In genomic region chr2:65056215-65056989, GRCh38 we compare ENCODE assay signal across 8 cellular contexts. TPM values are rescaled to one million over a fixed set of nuclear protein-coding genes. Genes with fewer than 3 reads are reported as not detected.
DNase-seq lines count a peak whose midpoint lies in the region; ATAC-seq and TF ChIP-seq lines count a peak whose summit lies in the region.

Gene CEP68, plus strand, starts transcription at chr2:65056416. Its CDS starts 13,029 bp downstream, at chr2:65069445.

- H3K27ac Mint-ChIP-seq in activated CD4-positive, alpha-beta T cell treated with anti-CD3 and anti-CD28 coated beads, Interleukin-2, amount 10 ng/mL, durations not matched to agents 24 days and 14 days, result peak within 1 kb of the TSS; percentile 87

- TF ChIP-seq CTCF in coronary artery (IDR thresholded peaks at IDR 0.05), result no peak

- H3K9me3 ChIP-seq in BLaER1 treated with 17β-estradiol and CSF1 and Interleukin-3, amounts not matched to agents 10 nM and 100 nM (replicated peaks in 1 of 11), result peaks cover 0 to 12% (median 9%) of the 10 kb centered on the region in 11 experiments; a peak in 19 of 22 replicates

- H3K27me3 ChIP-seq in BLaER1 treated with 17β-estradiol and CSF1 and Interleukin-3, amounts not matched to agents 10 nM and 100 nM, result no peaks in the 10 kb centered on the region
- H3K27me3 ChIP-seq in layer of hippocampus (ENCODE audit: control insufficient read depth, insufficient read depth, low read length), result no peaks in the 10 kb centered on the region

- H3K36me3 Mint-ChIP-seq in activated CD4-positive, alpha-beta T cell treated with anti-CD3 and anti-CD28 coated beads, Interleukin-2, amount 10 ng/mL, durations not matched to agents 24 days and 14 days (ENCODE audit: low read depth), result peaks cover 2% of the 10 kb centered on the region

- H3K9ac ChIP-seq in BLaER1 treated with 17β-estradiol and CSF1 and Interleukin-3, amounts not matched to agents 10 nM and 100 nM, result peak within 1 kb of the TSS; percentile 87 to 95 (median 93)

- H3K4me3 ChIP-seq in BLaER1 treated with 17β-estradiol and CSF1 and Interleukin-3, amounts not matched to agents 10 nM and 100 nM, result peak within 1 kb of the TSS; percentile 85 to 93 (median 88)
- H3K4me3 ChIP-seq in coronary artery, result peak within 1 kb of the TSS; percentile 95

- peaks cover 2% of the 10 kb centered on the region for H3K27me3 Mint-ChIP-seq in activated CD4-positive, alpha-beta T cell treated with anti-CD3 and anti-CD28 coated beads, Interleukin-2, amount 10 ng/mL, durations not matched to agents 24 days and 14 days

- ATAC-seq in GM19328 (IDR thresholded peaks at IDR 0.05; ENCODE audit: unreplicated experiment) (peak; percentile 84), HG03469 (IDR thresholded peaks at IDR 0.05; ENCODE audit: unreplicated experiment) (peak; percentile 68)

- H3K27ac ChIP-seq in BLaER1 treated with 17β-estradiol and CSF1 and Interleukin-3, amounts not matched to agents 10 nM and 100 nM, result peak within 1 kb of the TSS; percentile 60 to 95 (median 93)
- peak within 1 kb of the TSS; percentile 90 to 93 for H3K27ac ChIP-seq in coronary artery
- H3K27ac ChIP-seq in layer of hippocampus (ENCODE audit: low read depth, low read length), result peak within 1 kb of the TSS; percentile 80

- peak within 1 kb of the TSS; percentile 88 to 97 (median 95) for H3K4me2 ChIP-seq in BLaER1 treated with 17β-estradiol and CSF1 and Interleukin-3, amounts not matched to agents 10 nM and 100 nM

- peaks cover 5 to 41% (median 29%) of the 10 kb centered on the region in 11 experiments; a peak in 14 of 22 replicates for H4K20me1 ChIP-seq in BLaER1 treated with 17β-estradiol and CSF1 and Interleukin-3, amounts not matched to agents 10 nM and 100 nM

- intact Hi-C loops in activated CD4-positive, alpha-beta T cell treated with anti-CD3 and anti-CD28 coated beads, Interleukin-2, amount 10 ng/mL, durations not matched to agents 24 days and 14 days (cut with micrococcal nuclease), result loop anchor here (1.0 to 5.0 kb wide), 7 partner anchors 74 to 532 kb away; partner anchors contain the start of genes ACTR2, AFTPH and RAB1A

- peak within 1 kb of the TSS; percentile 97 for H3K4me3 Mint-ChIP-seq in activated CD4-positive, alpha-beta T cell treated with anti-CD3 and anti-CD28 coated beads, Interleukin-2, amount 10 ng/mL, durations not matched to agents 24 days and 14 days

- no peaks in the 10 kb centered on the region for H3K9me3 Mint-ChIP-seq in activated CD4-positive, alpha-beta T cell treated with anti-CD3 and anti-CD28 coated beads, Interleukin-2, amount 10 ng/mL, durations not matched to agents 24 days and 14 days

- H3K36me3 ChIP-seq in BLaER1 treated with 17β-estradiol and CSF1 and Interleukin-3, amounts not matched to agents 10 nM and 100 nM, result peaks cover 0 to 5% (median 0%) of the 10 kb centered on the region in 11 experiments; a peak in 5 of 22 replicates

- peaks cover 50% of the 10 kb centered on the region for H3K4me1 Mint-ChIP-seq in activated CD4-positive, alpha-beta T cell treated with anti-CD3 and anti-CD28 coated beads, Interleukin-2, amount 10 ng/mL, durations not matched to agents 24 days and 14 days

- DNase-seq in NCI-H526 (lab: John Stamatoyannopoulos, UW) (peak; percentile 96 to 98), coronary artery (ENCODE audit: low spot score) (peak; percentile 98)
- DNase-seq in activated CD4-positive, alpha-beta T cell treated with anti-CD3 and anti-CD28 coated beads, Interleukin-2, amount 10 ng/mL, durations not matched to agents 24 days and 14 days, result peak; percentile 99
- peak; percentile 88 to 95 (median 91) for DNase-seq in stimulated activated CD4-positive, alpha-beta T cell treated with anti-CD3 and anti-CD28 coated beads, Interleukin-1b, Interleukin-23, amount 100 ng/mL, for 24 hours (ENCODE audit: low read depth in 4 of 4, low spot score in 1 of 4)

- H3K4me1 ChIP-seq in BLaER1 treated with 17β-estradiol and CSF1 and Interleukin-3, amounts not matched to agents 10 nM and 100 nM, result peaks cover 66 to 81% (median 80%) of the 10 kb centered on the region in 10 experiments

RNA-seq across cellular contexts. Expression of gene CEP68, which starts in this region (rescaled TPM):
- 4.4 and 4.9 TPM in 2 replicates for total RNA-seq in activated CD4-positive, alpha-beta T cell treated with anti-CD3 and anti-CD28 coated beads, Interleukin-2, amount 10 ng/mL, durations not matched to agents 24 days and 14 days

Comparison
In these comparisons a context has a peak if more than half of its experiments do, and no peak if none do; other contexts are left out.
1. Peak in every context shown above with its lines: DNase-seq, ATAC-seq, H3K4me3 ChIP-seq and H3K27ac ChIP-seq.